In the genomic region with DNA sequence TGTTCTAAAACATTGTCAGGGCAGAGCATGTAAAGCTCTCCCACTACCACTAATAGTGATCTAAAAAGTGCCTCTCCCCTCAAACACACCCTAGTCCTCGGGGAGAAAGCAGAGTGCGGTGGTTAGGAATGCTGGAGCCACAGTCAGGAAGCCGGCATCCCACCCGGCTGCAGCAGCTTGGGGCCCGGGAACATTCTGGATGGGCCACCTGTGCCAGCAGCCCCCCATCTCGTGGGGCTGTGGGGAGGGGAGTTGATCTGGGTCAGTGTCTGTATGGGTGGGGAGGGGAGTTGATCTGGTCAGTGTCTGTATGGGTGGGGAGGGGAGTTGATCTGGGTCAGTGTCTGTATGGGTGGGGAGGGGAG, we compare ENCODE assay signal across 8 cellular contexts.
A peak's percentile ranks its signal among the peaks of the same experiment; 100 is the strongest.
DNase-seq lines count a peak whose midpoint lies in the region; ATAC-seq and TF ChIP-seq lines count a peak whose summit lies in the region.
"Not testable (repeated sequence)": the region's sequence is repeated elsewhere in the genome, so short reads cannot be mapped to it uniquely, and the experiment has no call there.

No MANE protein-coding gene starts in this region.

- intact Hi-C loops in CD8-positive, alpha-beta T cell (cut with DNase I, micrococcal nuclease); upper lobe of right lung (cut with DNase I): not testable (repeated sequence)

- H3K4me3 Mint-ChIP-seq in CD8-positive, alpha-beta T cell; brain; endodermal cell; progenitor cell of endocrine pancreas (ENCODE audit: low read depth): not testable (repeated sequence)

- CTCF ChIA-PET in CD8-positive, alpha-beta T cell (lab: Charles Lee) = not testable (repeated sequence)

- WGBS in endodermal cell (ENCODE audit: insufficient coverage in 1 of 2, insufficient read length in 1 of 2), 2 experiments = 80 to 88% methylated on average over 2 to 6 of the region's 6 CpGs

- H3K9ac ChIP-seq in HUES48 (ENCODE audit: low read depth, low read length); endodermal cell (ENCODE audit: extremely low read depth, low read length, poor library complexity, severe bottlenecking): not testable (repeated sequence)

- H3K4me1 ChIP-seq in CD8-positive, alpha-beta T cell (ENCODE audit: insufficient read depth, low read length) = peaks cover 33% of the 10 kb centered on the region
- not testable (repeated sequence) for H3K4me1 ChIP-seq in HUES48 (ENCODE audit: control insufficient read depth, insufficient read depth, low read length); endodermal cell (ENCODE audit: control insufficient read depth, insufficient read depth, low read length); upper lobe of right lung

- H3K27ac ChIP-seq in CD8-positive, alpha-beta T cell (ENCODE audit: low read depth, low read length); endodermal cell (ENCODE audit: low read depth, low read length); upper lobe of right lung: not testable (repeated sequence)
- H3K27ac ChIP-seq in HUES48 (ENCODE audit: low read depth, low read length) (peak overlapping the region; percentile 21), layer of hippocampus (ENCODE audit: low read depth, low read length) (peak overlapping the region; percentile 62)

- peak overlapping the region; percentile 29 for H3K27ac Mint-ChIP-seq in CD8-positive, alpha-beta T cell
- peak overlapping the region; percentile 24 to 77 (median 61) for H3K27ac Mint-ChIP-seq in brain
- not testable (repeated sequence) for H3K27ac Mint-ChIP-seq in endodermal cell
- peak overlapping the region; percentile 13 for H3K27ac Mint-ChIP-seq in progenitor cell of endocrine pancreas

- H3K36me3 ChIP-seq in CD8-positive, alpha-beta T cell (ENCODE audit: insufficient read depth, low read length); HUES48 (ENCODE audit: control insufficient read depth, insufficient read depth, low read length); endodermal cell (ENCODE audit: control insufficient read depth, insufficient read depth, low read length); upper lobe of right lung: not testable (repeated sequence)

- not testable (repeated sequence) for H3K9me3 ChIP-seq in CD8-positive, alpha-beta T cell (ENCODE audit: low read length); HUES48 (ENCODE audit: control insufficient read depth, insufficient read depth, low read length); endodermal cell (ENCODE audit: control insufficient read depth, low read length); upper lobe of right lung

- not testable (repeated sequence) for H3K9me3 Mint-ChIP-seq in CD8-positive, alpha-beta T cell; endodermal cell; progenitor cell of endocrine pancreas (ENCODE audit: low read depth)
- peaks cover 6 to 21% (median 8%) of the 10 kb centered on the region in 5 experiments for H3K9me3 Mint-ChIP-seq in brain

- DNase-seq in CD8-positive, alpha-beta T cell; progenitor cell of endocrine pancreas (ENCODE audit: low spot score, unreplicated experiment): not testable (repeated sequence)
- DNase-seq in endodermal cell (peak; percentile 31), mesenteric fat pad (ENCODE audit: low spot score) (peak; percentile 39), upper lobe of right lung (peak; percentile 16)

- H3K4me1 Mint-ChIP-seq in CD8-positive, alpha-beta T cell (ENCODE audit: low read depth) = peaks cover 70% of the 10 kb centered on the region
- H3K4me1 Mint-ChIP-seq in brain = peaks cover 46% of the 10 kb centered on the region
- H3K4me1 Mint-ChIP-seq in endodermal cell = peaks cover 14% of the 10 kb centered on the region
- peaks cover 21% of the 10 kb centered on the region for H3K4me1 Mint-ChIP-seq in progenitor cell of endocrine pancreas (ENCODE audit: low read depth)

- not testable (repeated sequence) for TF ChIP-seq CTCF in CD8-positive, alpha-beta T cell (IDR thresholded peaks at IDR 0.05); brain (conservative IDR thresholded peaks at IDR 0.05); endodermal cell (conservative IDR thresholded peaks at IDR 0.05); progenitor cell of endocrine pancreas (IDR thresholded peaks at IDR 0.05; ENCODE audit: unreplicated experiment); upper lobe of right lung (IDR thresholded peaks at IDR 0.05)

- POLR2A ChIA-PET in CD8-positive, alpha-beta T cell (lab: Charles Lee) = not testable (repeated sequence)

- peaks cover 35% of the 10 kb centered on the region for H3K36me3 Mint-ChIP-seq in CD8-positive, alpha-beta T cell
- H3K36me3 Mint-ChIP-seq in brain = peaks cover 29% of the 10 kb centered on the region
- not testable (repeated sequence) for H3K36me3 Mint-ChIP-seq in endodermal cell (ENCODE audit: low read depth); progenitor cell of endocrine pancreas (ENCODE audit: insufficient read depth)

- not testable (repeated sequence) for H3K27me3 Mint-ChIP-seq in CD8-positive, alpha-beta T cell (ENCODE audit: low read depth); brain; endodermal cell (ENCODE audit: insufficient read depth); progenitor cell of endocrine pancreas

- not testable (repeated sequence) for H3K4me3 ChIP-seq in CD8-positive, alpha-beta T cell (ENCODE audit: low read depth, low read length); HUES48 (ENCODE audit: low read depth, low read length); endodermal cell (ENCODE audit: low read length); upper lobe of right lung

- ATAC-seq in CD8-positive, alpha-beta T cell; upper lobe of right lung: not testable (repeated sequence)

- H3K27me3 ChIP-seq in CD8-positive, alpha-beta T cell (ENCODE audit: insufficient read depth, low read length); HUES48 (ENCODE audit: control insufficient read depth, insufficient read depth, low read length); endodermal cell (ENCODE audit: control insufficient read depth, insufficient read depth, low read length, poor library complexity, severe bottlenecking); layer of hippocampus (ENCODE audit: control insufficient read depth, insufficient read depth, low read length); upper lobe of right lung: not testable (repeated sequence)
